Comparison of ENCODE assay signal across 1 cellular context in the genomic region with DNA sequence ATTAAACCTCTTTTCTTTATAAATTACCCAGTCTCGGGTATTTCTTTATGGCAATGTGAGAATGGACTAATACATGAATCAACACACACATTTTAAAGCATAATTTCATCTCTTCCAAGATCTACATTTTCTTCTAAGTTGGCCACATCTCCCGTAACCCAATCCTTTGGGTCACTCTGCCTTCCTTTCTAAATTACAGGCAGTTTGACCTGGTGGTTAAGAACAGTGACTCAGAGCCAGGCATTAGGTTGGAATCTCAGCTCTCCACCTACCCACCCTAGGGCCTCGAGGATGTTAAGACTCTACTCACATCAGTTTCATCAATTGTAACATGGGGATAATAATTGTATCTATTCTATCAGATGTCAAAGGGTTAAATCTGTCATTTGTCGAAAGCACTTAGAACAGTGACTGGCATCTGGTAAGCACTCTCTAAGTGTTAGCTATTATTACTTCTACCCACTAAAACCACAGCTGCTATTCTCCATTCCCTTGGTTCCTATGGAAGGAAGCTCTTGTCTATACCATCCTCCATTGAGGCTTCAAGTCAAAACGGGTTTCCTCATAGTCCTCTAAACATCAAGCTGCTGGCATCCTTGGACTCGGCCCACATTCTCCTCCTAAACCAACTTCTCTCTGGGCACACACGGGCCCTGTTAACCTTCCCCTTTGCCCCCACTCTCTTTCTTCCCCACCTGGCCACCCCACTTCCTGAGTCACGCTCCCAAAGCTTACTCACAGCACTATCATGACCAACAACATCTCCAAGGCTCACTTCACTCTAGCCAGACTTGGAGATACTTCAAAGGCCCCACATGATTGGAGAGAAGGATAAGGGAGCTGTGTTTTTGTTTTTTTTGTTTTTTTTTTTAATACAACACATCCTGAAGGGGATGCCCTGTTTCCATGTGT.
TF ChIP-seq lines count a peak whose summit lies in the region.

No MANE protein-coding gene starts in this region.

TF ChIP-seq in K562, 482 proteins besides CTCF, POLR2A, EP300 and RAD21 (continued from another document):
- peak; percentile 34; the same call in 1 of the 2 replicates for TF ChIP-seq ZEB2 (IDR thresholded peaks at IDR 0.05)
- no peak for TF ChIP-seq PCBP2 (IDR thresholded peaks at IDR 0.05; ENCODE audit: low read depth, low read length, poor library complexity, severe bottlenecking)
- TF ChIP-seq ARID1B (IDR thresholded peaks at IDR 0.05): peak; percentile 63
- TF ChIP-seq DPF2 (IDR thresholded peaks at IDR 0.05): peak; percentile 71; the same call in 1 of the 2 replicates
- TF ChIP-seq CBFA2T3 (IDR thresholded peaks at IDR 0.05): peak; percentile 65
- TF ChIP-seq CBFA2T2 (conservative IDR thresholded peaks at IDR 0.05): peak; percentile 42; the same call in 1 of the 2 replicates
- TF ChIP-seq SNIP1 (IDR thresholded peaks at IDR 0.05; ENCODE audit: low read depth): no peak
- TF ChIP-seq C11orf30 (IDR thresholded peaks at IDR 0.05; ENCODE audit: low read depth): peak; percentile 28; the same call in 1 of the 2 replicates
- no peak for TF ChIP-seq ZNF785 (CRISPR knock-in tag; IDR thresholded peaks at IDR 0.05)
- no peak for TF ChIP-seq SIRT6 (IDR thresholded peaks at IDR 0.05; ENCODE audit: low read depth, low read length)
- TF ChIP-seq SMARCA4 (IDR thresholded peaks at IDR 0.05): peak; percentile 57; the same call in 1 of the 2 replicates
- peak; percentile 25; the same call in 1 of the 2 replicates for TF ChIP-seq TAL1 (IDR thresholded peaks at IDR 0.05)
- TF ChIP-seq TCF3 (CRISPR knock-in tag; IDR thresholded peaks at IDR 0.05): peak; percentile 42; the same call in 1 of the 2 replicates
- TF ChIP-seq, protein P1, sequence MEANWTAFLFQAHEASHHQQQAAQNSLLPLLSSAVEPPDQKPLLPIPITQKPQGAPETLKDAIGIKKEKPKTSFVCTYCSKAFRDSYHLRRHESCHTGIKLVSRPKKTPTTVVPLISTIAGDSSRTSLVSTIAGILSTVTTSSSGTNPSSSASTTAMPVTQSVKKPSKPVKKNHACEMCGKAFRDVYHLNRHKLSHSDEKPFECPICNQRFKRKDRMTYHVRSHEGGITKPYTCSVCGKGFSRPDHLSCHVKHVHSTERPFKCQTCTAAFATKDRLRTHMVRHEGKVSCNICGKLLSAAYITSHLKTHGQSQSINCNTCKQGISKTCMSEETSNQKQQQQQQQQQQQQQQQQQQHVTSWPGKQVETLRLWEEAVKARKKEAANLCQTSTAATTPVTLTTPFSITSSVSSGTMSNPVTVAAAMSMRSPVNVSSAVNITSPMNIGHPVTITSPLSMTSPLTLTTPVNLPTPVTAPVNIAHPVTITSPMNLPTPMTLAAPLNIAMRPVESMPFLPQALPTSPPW (CRISPR knock-in tag; IDR thresholded peaks at IDR 0.05): peak; percentile 20; the same call in 1 of the 2 replicates
- no peak for TF ChIP-seq ELF2 (CRISPR knock-in tag; IDR thresholded peaks at IDR 0.05)
- no peak for TF ChIP-seq ZNF174 (CRISPR knock-in tag; IDR thresholded peaks at IDR 0.05)
- TF ChIP-seq ZNF384 (IDR thresholded peaks at IDR 0.05; ENCODE audit: low read depth, low read length): 0 out of 2 replicates have a peak, but pooled peaks have one; percentile 11
- TF ChIP-seq GATAD2A (IDR thresholded peaks at IDR 0.05): 0 out of 2 replicates have a peak, but pooled peaks have one; percentile 9
- TF ChIP-seq, protein P2, sequence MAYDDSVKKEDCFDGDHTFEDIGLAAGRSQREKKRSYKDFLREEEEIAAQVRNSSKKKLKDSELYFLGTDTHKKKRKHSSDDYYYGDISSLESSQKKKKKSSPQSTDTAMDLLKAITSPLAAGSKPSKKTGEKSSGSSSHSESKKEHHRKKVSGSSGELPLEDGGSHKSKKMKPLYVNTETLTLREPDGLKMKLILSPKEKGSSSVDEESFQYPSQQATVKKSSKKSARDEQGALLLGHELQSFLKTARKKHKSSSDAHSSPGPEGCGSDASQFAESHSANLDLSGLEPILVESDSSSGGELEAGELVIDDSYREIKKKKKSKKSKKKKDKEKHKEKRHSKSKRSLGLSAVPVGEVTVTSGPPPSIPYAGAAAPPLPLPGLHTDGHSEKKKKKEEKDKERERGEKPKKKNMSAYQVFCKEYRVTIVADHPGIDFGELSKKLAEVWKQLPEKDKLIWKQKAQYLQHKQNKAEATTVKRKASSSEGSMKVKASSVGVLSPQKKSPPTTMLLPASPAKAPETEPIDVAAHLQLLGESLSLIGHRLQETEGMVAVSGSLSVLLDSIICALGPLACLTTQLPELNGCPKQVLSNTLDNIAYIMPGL (CRISPR knock-in tag; IDR thresholded peaks at IDR 0.05): no peak
- TF ChIP-seq JUND (IDR thresholded peaks at IDR 0.05; ENCODE audit: borderline replicate concordance, low read depth, low read length): peak; percentile 37; the same call in 1 of the 2 replicates
- no peak for TF ChIP-seq JUND (tag; IDR thresholded peaks at IDR 0.05; ENCODE audit: borderline replicate concordance, low read depth, low read length)
- TF ChIP-seq ZNF140 (CRISPR knock-in tag; IDR thresholded peaks at IDR 0.05): no peak
